In the genomic region with DNA sequence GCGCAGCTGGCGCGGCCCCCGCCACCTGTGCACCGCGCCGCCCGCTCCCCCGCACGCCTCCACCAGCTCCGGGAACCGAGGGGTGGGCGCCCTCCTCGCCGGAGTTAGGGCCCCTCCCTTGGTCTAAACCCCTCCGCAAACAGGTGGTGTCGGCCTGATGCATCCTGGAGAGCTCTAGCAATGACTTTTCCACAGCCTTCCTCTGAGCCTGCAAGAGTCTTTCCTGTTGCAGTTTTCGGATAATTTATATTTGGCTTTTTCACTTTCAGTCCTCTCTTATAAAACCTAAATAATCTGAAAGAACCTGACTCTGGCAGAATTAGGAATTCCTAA, we compare ENCODE assay signal across 9 cellular contexts. TPM values are rescaled to one million over a fixed set of nuclear protein-coding genes. Genes with fewer than 3 reads are reported as not detected.
DNase-seq lines count a peak whose midpoint lies in the region; ATAC-seq and TF ChIP-seq lines count a peak whose summit lies in the region.
"Had no signal": no experiment of that assay in that cellular context is flagged by ENCODE, and none has a peak within 500 bp of the region (broad histone marks: within the 10 kb centered on the region; RNA-seq: fewer than 3 reads in every experiment).

No MANE protein-coding gene starts in this region.

- ATAC-seq in activated CD8-positive, alpha-beta T cell treated with anti-CD3 and anti-CD28 coated beads, Interleukin-2, amount 10 ng/mL, durations not matched to agents 7 days and 5 days = no peak

- peaks cover 13% of the 10 kb centered on the region for H3K4me1 Mint-ChIP-seq in activated CD4-positive, alpha-beta T cell treated with anti-CD3 and anti-CD28 coated beads, Interleukin-2, amount 10 ng/mL, durations not matched to agents 7 days and 5 days
- H3K4me1 Mint-ChIP-seq in activated CD8-positive, alpha-beta T cell treated with anti-CD3 and anti-CD28 coated beads, Interleukin-2, amount 10 ng/mL, durations not matched to agents 7 days and 5 days (ENCODE audit: low read depth) = peaks cover 13% of the 10 kb centered on the region

- H3K27ac ChIP-seq in testis = peak overlapping the region in 1 of 2 donors; percentile 87

- WGBS in testis, 2 donors = 0 to 2% methylated on average over 9 to 18 of the region's 18 CpGs

- intact Hi-C loops in testis (cut with DNase I; ENCODE audit: low total_unique reads) = no loop called here

- no peaks in the 10 kb centered on the region for H3K36me3 Mint-ChIP-seq in activated CD4-positive, alpha-beta T cell treated with anti-CD3 and anti-CD28 coated beads, Interleukin-2, amount 10 ng/mL, durations not matched to agents 7 days and 5 days (ENCODE audit: low read depth)
- no peaks in the 10 kb centered on the region for H3K36me3 Mint-ChIP-seq in activated CD8-positive, alpha-beta T cell treated with anti-CD3 and anti-CD28 coated beads, Interleukin-2, amount 10 ng/mL, durations not matched to agents 7 days and 5 days (ENCODE audit: low read depth)

- peaks cover 60% of the 10 kb centered on the region for H3K27me3 Mint-ChIP-seq in activated CD4-positive, alpha-beta T cell treated with anti-CD3 and anti-CD28 coated beads, Interleukin-2, amount 10 ng/mL, durations not matched to agents 7 days and 5 days
- H3K27me3 Mint-ChIP-seq in activated CD8-positive, alpha-beta T cell treated with anti-CD3 and anti-CD28 coated beads, Interleukin-2, amount 10 ng/mL, durations not matched to agents 7 days and 5 days (ENCODE audit: low read depth) = peaks cover 50% of the 10 kb centered on the region

- POLR2A ChIA-PET in activated CD4-positive, alpha-beta T cell treated with anti-CD3 and anti-CD28 coated beads, Interleukin-2, amount 10 ng/mL, durations not matched to agents 7 days and 5 days (lab: Charles Lee) = no interaction called here
- POLR2A ChIA-PET in activated CD8-positive, alpha-beta T cell treated with anti-CD3 and anti-CD28 coated beads, Interleukin-2, amount 10 ng/mL, durations not matched to agents 7 days and 5 days (lab: Charles Lee) = interaction anchor here (1.1 to 1.5 kb wide), 2 partner anchors 151 to 206 kb away, joined by 3 to 7 read pairs; a partner anchor contains a TSS

- H3K27me3 ChIP-seq in testis = no peaks in the 10 kb centered on the region

- TF ChIP-seq POLR2A in testis (IDR thresholded peaks at IDR 0.05) = no peak

- H3K9me3 Mint-ChIP-seq in activated CD4-positive, alpha-beta T cell treated with anti-CD3 and anti-CD28 coated beads, Interleukin-2, amount 10 ng/mL, durations not matched to agents 7 days and 5 days = no peaks in the 10 kb centered on the region
- no peaks in the 10 kb centered on the region for H3K9me3 Mint-ChIP-seq in activated CD8-positive, alpha-beta T cell treated with anti-CD3 and anti-CD28 coated beads, Interleukin-2, amount 10 ng/mL, durations not matched to agents 7 days and 5 days (ENCODE audit: insufficient read depth)

- peak overlapping the region; percentile 83 for H3K4me3 Mint-ChIP-seq in activated CD4-positive, alpha-beta T cell treated with anti-CD3 and anti-CD28 coated beads, Interleukin-2, amount 10 ng/mL, durations not matched to agents 7 days and 5 days
- H3K4me3 Mint-ChIP-seq in activated CD8-positive, alpha-beta T cell treated with anti-CD3 and anti-CD28 coated beads, Interleukin-2, amount 10 ng/mL, durations not matched to agents 7 days and 5 days = peak overlapping the region; percentile 89

- no peaks in the 10 kb centered on the region for H3K9me3 ChIP-seq in testis

- H3K4me1 ChIP-seq in testis = peaks cover 8% of the 10 kb centered on the region

- no peak for DNase-seq in activated CD4-positive, alpha-beta T cell treated with anti-CD3 and anti-CD28 coated beads, Interleukin-2, amount 10 ng/mL, durations not matched to agents 7 days and 5 days
- no peak for DNase-seq in activated CD4-positive, alpha-beta T cell treated with anti-CD3 and anti-CD28 coated beads for 4 hours
- DNase-seq in activated CD8-positive, alpha-beta T cell treated with anti-CD3 and anti-CD28 coated beads, Interleukin-2, amount 10 ng/mL, durations not matched to agents 7 days and 5 days = no peak
- peak; percentile 24 for DNase-seq in inferior parietal cortex (ENCODE audit: extremely low spot score)
- no peak for DNase-seq in testis
- no peak for DNase-seq in medulla oblongata (ENCODE audit: extremely low spot score)
- DNase-seq in hippocampal formation (lab: John Stamatoyannopoulos, UW) = no peak
- DNase-seq in NCI-H1436 (lab: John Stamatoyannopoulos, UW) = no peak
- DNase-seq: DND-41 had no signal

- peak overlapping the region; percentile 64 to 70 for H3K4me3 ChIP-seq in testis

- TF ChIP-seq CTCF in testis (IDR thresholded peaks at IDR 0.05) = no peak

- CTCF ChIA-PET in activated CD4-positive, alpha-beta T cell treated with anti-CD3 and anti-CD28 coated beads, Interleukin-2, amount 10 ng/mL, durations not matched to agents 7 days and 5 days (lab: Charles Lee) = interaction anchor here (0.6 to 5.7 kb wide), 13 partner anchors 8 to 878 kb away, joined by 3 to 59 read pairs (median 4); no protein-coding TSS in a partner anchor
- CTCF ChIA-PET in activated CD8-positive, alpha-beta T cell treated with anti-CD3 and anti-CD28 coated beads, Interleukin-2, amount 10 ng/mL, durations not matched to agents 7 days and 5 days (lab: Charles Lee) = interaction anchor here (0.6 to 7.8 kb wide), 34 partner anchors 9 to 646 kb away, joined by 3 to 373 read pairs (median 5); a partner anchor contains a TSS

- H3K27ac Mint-ChIP-seq in activated CD4-positive, alpha-beta T cell treated with anti-CD3 and anti-CD28 coated beads, Interleukin-2, amount 10 ng/mL, durations not matched to agents 7 days and 5 days = no peak overlapping the region
- no peak overlapping the region for H3K27ac Mint-ChIP-seq in activated CD8-positive, alpha-beta T cell treated with anti-CD3 and anti-CD28 coated beads, Interleukin-2, amount 10 ng/mL, durations not matched to agents 7 days and 5 days

- no peaks in the 10 kb centered on the region for H3K36me3 ChIP-seq in testis (ENCODE audit: low read depth, missing control alignments)

RNA-seq across cellular contexts. Expression of a gene that starts 0.3 kb away (rescaled TPM):
- total RNA-seq in activated CD4-positive, alpha-beta T cell treated with anti-CD3 and anti-CD28 coated beads, Interleukin-2, amount 10 ng/mL, durations not matched to agents 7 days and 5 days = 1 to 10 TPM; 1.2 to 2.0 TPM
- 1 to 10 TPM; 2.0 to 2.5 TPM for total RNA-seq in activated CD8-positive, alpha-beta T cell treated with anti-CD3 and anti-CD28 coated beads, Interleukin-2, amount 10 ng/mL, durations not matched to agents 7 days and 5 days
- total RNA-seq in testis = 100 to 1,000 TPM in 1 of 2 donors, 10 to 100 TPM in 1; 80.0 to 105 TPM
- polyA plus RNA-seq in testis (ENCODE audit: insufficient read depth, low read depth, low replicate concordance) = 99.1 TPM

Comparison
In these comparisons a context has a peak if more than half of its experiments do, and no peak if none do; other contexts are left out.
1. RNA of a gene that starts 0.3 kb away (total RNA-seq): 80.0 to 105 TPM in testis; 2.0 to 2.5 TPM in activated CD8-positive, alpha-beta T cell treated with anti-CD3 and anti-CD28 coated beads, Interleukin-2, amount 10 ng/mL, durations not matched to agents 7 days and 5 days and 1.2 to 2.0 TPM in activated CD4-positive, alpha-beta T cell treated with anti-CD3 and anti-CD28 coated beads, Interleukin-2, amount 10 ng/mL, durations not matched to agents 7 days and 5 days; every median in the first group is over 10 times any median in the second.